ENCODE assay signal across 22 cellular contexts in the genomic region with DNA sequence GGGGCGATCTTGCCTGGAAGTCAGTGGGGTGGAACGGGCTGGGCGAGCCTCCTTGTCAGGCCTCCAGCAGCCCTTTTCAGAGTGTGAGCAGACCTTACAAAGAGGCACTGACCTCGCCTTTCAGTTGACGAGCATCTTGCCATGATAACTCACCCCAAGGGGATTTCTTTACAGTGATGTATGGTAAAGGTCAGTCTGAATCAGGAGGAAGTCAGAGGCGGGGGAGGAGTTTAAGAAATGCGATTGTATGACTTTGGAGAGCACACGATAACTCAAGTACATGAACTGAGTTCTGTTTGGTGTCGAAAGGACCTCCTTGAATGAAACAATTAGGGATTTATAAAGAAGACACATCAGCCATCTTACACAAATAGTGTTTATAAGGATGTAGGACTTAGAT.
DNase-seq lines count a peak whose midpoint lies in the region; FAIRE-seq and TF ChIP-seq lines count a peak whose summit lies in the region.
"Had no signal": no experiment of that assay in that cellular context is flagged by ENCODE, and none has a peak within 500 bp of the region (broad histone marks: within the 10 kb centered on the region; RNA-seq: fewer than 3 reads in every experiment).

No MANE protein-coding gene starts in this region.

- no peak overlapping the region for H3K9ac ChIP-seq in keratinocyte (ENCODE audit: control insufficient read depth, extremely low read depth, insufficient read depth, low read length)

- peak overlapping the region; percentile 42 for H3K4me2 ChIP-seq in keratinocyte (ENCODE audit: control insufficient read depth, extremely low read depth, insufficient read depth, low read depth, low read length)

- H3K27me3 ChIP-seq in keratinocyte (ENCODE audit: control insufficient read depth, extremely low read depth, insufficient read depth, low read length) (no peaks in the 10 kb centered on the region), SJCRH30 (no peaks in the 10 kb centered on the region)
- H3K27me3 ChIP-seq: BE2C had no signal

- dilution Hi-C loops in keratinocyte (cut with MboI; ENCODE audit: extremely low pct_ligation_motif_present, low sequenced_read_pairs) = no loop called here

- no peaks in the 10 kb centered on the region for H3K9me1 ChIP-seq in keratinocyte (ENCODE audit: control insufficient read depth, extremely low read depth, insufficient read depth, low read length)

- H3K36me3 ChIP-seq in keratinocyte (ENCODE audit: control insufficient read depth in 2 of 2, extremely low read depth in 1 of 2, insufficient read depth in 2 of 2, low read length in 2 of 2) = no peaks in the 10 kb centered on the region
- no peaks in the 10 kb centered on the region for H3K36me3 ChIP-seq in SJCRH30
- H3K36me3 ChIP-seq: BE2C had no signal

- H3K4me3 ChIP-seq in keratinocyte (ENCODE audit: control insufficient read depth in 2 of 3, extremely low read depth in 1 of 3, insufficient read depth in 2 of 3, low read depth in 1 of 3, low read length in 3 of 3) (no peak overlapping the region), SJCRH30 (no peak overlapping the region)
- H3K4me3 ChIP-seq: SK-N-MC had no signal

- no peaks in the 10 kb centered on the region for H4K20me1 ChIP-seq in keratinocyte (ENCODE audit: control insufficient read depth, extremely low read depth, insufficient read depth, low read length)

- H3K4me1 ChIP-seq in keratinocyte (ENCODE audit: control insufficient read depth, extremely low read depth, insufficient read depth, low read length) (peaks cover 7% of the 10 kb centered on the region), SJCRH30 (no peaks in the 10 kb centered on the region)
- H3K4me1 ChIP-seq: BE2C had no signal

- TF ChIP-seq CTCF in keratinocyte (optimal IDR thresholded peaks at IDR 0.05 in 1 of 3, IDR thresholded peaks at IDR 0.05 in 1 of 3, conservative IDR thresholded peaks at IDR 0.05 in 1 of 3; ENCODE audit: extremely low read depth in 1 of 3, insufficient read depth in 2 of 3, low read length in 3 of 3) = no peak

- intact Hi-C loops in cardiac septum (cut with DNase I) = no loop called here

- H3K79me2 ChIP-seq in keratinocyte (ENCODE audit: control insufficient read depth, insufficient read depth, low read length) = no peaks in the 10 kb centered on the region

- peak overlapping the region; percentile 58 for H2AFZ ChIP-seq in keratinocyte (ENCODE audit: control insufficient read depth, low read length)

- FAIRE-seq in keratinocyte (lab: Jason Lieb, UNC) = no peak
- FAIRE-seq: GM12891, GM19239 had no signal

- H3K9me3 ChIP-seq in keratinocyte (ENCODE audit: control insufficient read depth, low read depth, low read length) (no peaks in the 10 kb centered on the region), SJCRH30 (replicated peaks) (peaks cover 4% of the 10 kb centered on the region; the same call in 1 of the 2 replicates)
- H3K9me3 ChIP-seq: BE2C, Caco-2 had no signal

- H3K27ac ChIP-seq in keratinocyte (ENCODE audit: control insufficient read depth, insufficient read depth, low read length) (no peak overlapping the region), SJCRH30 (no peak overlapping the region)
- H3K27ac ChIP-seq: SK-N-MC had no signal

- DNase-seq in NCI-H510A treated with DMSO at 0.1 percent for 48 hours (lab: John Stamatoyannopoulos, UW) = peak; percentile 35
- no peak for DNase-seq in NCI-H510A (lab: John Stamatoyannopoulos, UW)
- peak; percentile 25 for DNase-seq in ELF-1 (ENCODE audit: low read depth, low spot score)
- DNase-seq in RPMI7951 (ENCODE audit: low read depth) = peak; percentile 13
- no peak for DNase-seq in keratinocyte (ENCODE audit: low read depth, low spot score)
- no peak for DNase-seq in cardiac septum (ENCODE audit: low spot score)
- DNase-seq in SJCRH30 = no peak
- DNase-seq in hippocampal formation (lab: John Stamatoyannopoulos, UW) = no peak
- DNase-seq: BE2C; Caco-2; CD4-positive, CD25-positive, alpha-beta regulatory T cell; DMS153; EL; GOT3; NCI-H1105 treated with DMSO at 0.1 percent for 48 hours; NCI-H1694; NCI-H2107; NCI-H226; NCI-H526 had no signal

Comparison
In these comparisons a context has a peak if more than half of its experiments do, and no peak if none do; other contexts are left out.
1. DNase-seq: peak in NCI-H510A treated with DMSO at 0.1 percent for 48 hours (single experiment), ELF-1 (single experiment) and RPMI7951 (single experiment); none in NCI-H510A (single experiment), keratinocyte (single experiment), cardiac septum (single experiment), SJCRH30 (0 of 2) and hippocampal formation (0 of 2).